Comparison of ENCODE assay signal across 8 cellular contexts in genomic region chr1:25544819-25545218, GRCh38. TPM values are rescaled to one million over a fixed set of nuclear protein-coding genes. Genes with fewer than 3 reads are reported as not detected.
DNase-seq lines count a peak whose midpoint lies in the region; ATAC-seq lines count a peak whose summit lies in the region.

No MANE protein-coding gene starts in this region.

- no peaks in the 10 kb centered on the region for H3K9me3 ChIP-seq in T-helper 17 cell (ENCODE audit: control insufficient read depth, low read length, poor library complexity, severe bottlenecking)

- ATAC-seq in T-helper 17 cell (no peak), GM21447 (IDR thresholded peaks at IDR 0.05; ENCODE audit: unreplicated experiment) (no peak)

- DNase-seq in T-helper 17 cell (no peak), fibroblast of peridontal ligament (ENCODE audit: extremely low read depth) (peak; percentile 25), occipital lobe (lab: John Stamatoyannopoulos, UW) (peak; percentile 31), NCI-H1436 treated with DMSO at 0.1 percent for 48 hours (lab: John Stamatoyannopoulos, UW) (no peak), HK-2 (ENCODE audit: unreplicated experiment) (no peak), NCI-H2081 (lab: John Stamatoyannopoulos, UW) (no peak)

- H3K27me3 Mint-ChIP-seq in T-helper 17 cell: no peaks in the 10 kb centered on the region

- H3K27ac Mint-ChIP-seq in T-helper 17 cell: peak overlapping the region; percentile 88

- peaks cover 40% of the 10 kb centered on the region for H3K4me1 Mint-ChIP-seq in T-helper 17 cell

- H3K36me3 Mint-ChIP-seq in T-helper 17 cell (ENCODE audit: low read depth): no peaks in the 10 kb centered on the region

- H3K4me3 ChIP-seq in GM08714 (ENCODE audit: low read length): peak overlapping the region; percentile 81; the same call in 1 of the 2 replicates

- H3K4me3 Mint-ChIP-seq in T-helper 17 cell: peak overlapping the region; percentile 94

RNA-seq across cellular contexts. Expression of gene LDLRAP1, which starts 1.4 kb away (rescaled TPM):
- 10 to 100 TPM; 90.3 to 96.6 TPM for total RNA-seq in T-helper 17 cell
- total RNA-seq in occipital lobe: 1.2 TPM

Comparison
In these comparisons a context has a peak if more than half of its experiments do, and no peak if none do; other contexts are left out.
1. DNase-seq: peak in fibroblast of peridontal ligament (single experiment) and occipital lobe (single experiment); none in T-helper 17 cell (0 of 3), NCI-H1436 treated with DMSO at 0.1 percent for 48 hours (single experiment), HK-2 (single experiment) and NCI-H2081 (0 of 2).
2. RNA of gene LDLRAP1, which starts 1.4 kb away (total RNA-seq): 90.3 to 96.6 TPM in T-helper 17 cell; 1.2 TPM in occipital lobe (single experiment); every median in the first group is over 10 times any median in the second.